8 cellular contexts compared by ENCODE assay signal in genomic region chr10:93703066-93703465, GRCh38.
DNase-seq lines count a peak whose midpoint lies in the region; ATAC-seq and TF ChIP-seq lines count a peak whose summit lies in the region.

No MANE protein-coding gene starts in this region.

- in situ Hi-C loops in GM13976 (cut with MboI; ENCODE audit: low sequenced_read_pairs, unreplicated experiment) = no loop called here

- H3K4me1 ChIP-seq in tibial artery = peaks cover 0 to 26% (median 5%) of the 10 kb centered on the region in 4 donors

- intact Hi-C loops in tibial artery (cut with DNase I; ENCODE audit: low total_unique reads) = loop anchor here (2.0 kb wide), 2 partner anchors 52 to 114 kb away; no protein-coding TSS in a partner anchor

- ATAC-seq in HG03196 (IDR thresholded peaks at IDR 0.05; ENCODE audit: unreplicated experiment) = peak; percentile 13

- no peaks in the 10 kb centered on the region for H3K27me3 ChIP-seq in tibial artery

- no peak for TF ChIP-seq CTCF in GM13976 (IDR thresholded peaks at IDR 0.05; ENCODE audit: borderline replicate concordance, control extremely low read depth, extremely low read depth, insufficient read depth, missing control alignments)
- no peak for TF ChIP-seq CTCF in WI38 (IDR thresholded peaks at IDR 0.05; ENCODE audit: low read depth, low read length)
- no peak for TF ChIP-seq CTCF in tibial artery (IDR thresholded peaks at IDR 0.05)

- H3K9me3 ChIP-seq in iPS-18c (ENCODE audit: control insufficient read depth, insufficient read depth, low read length) = no peaks in the 10 kb centered on the region
- no peaks in the 10 kb centered on the region for H3K9me3 ChIP-seq in tibial artery

- DNase-seq in GM13976 (ENCODE audit: low spot score) (peak; percentile 18), tibial artery (no peak), D341Med (ENCODE audit: low spot score) (no peak), 8988T (no peak), NOMO-1 (lab: John Stamatoyannopoulos, UW; ENCODE audit: unreplicated experiment in 2 of 2) (no peak)

- H3K27ac ChIP-seq in tibial artery = peak overlapping the region; percentile 85 to 91

- peaks cover 0 to 14% (median 9%) of the 10 kb centered on the region in 3 donors for H3K36me3 ChIP-seq in tibial artery

- peak overlapping the region; percentile 76 for H3K4me3 ChIP-seq in WI38 (ENCODE audit: low read depth, low read length)
- peak overlapping the region; percentile 75 for H3K4me3 ChIP-seq in iPS-18c (ENCODE audit: insufficient read depth, low read depth, low read length)
- H3K4me3 ChIP-seq in tibial artery = peak overlapping the region; percentile 57 to 74
